In genomic region chr2:151287513-151288250, GRCh38 we compare ENCODE assay signal across 10 cellular contexts. TPM values are rescaled to one million over a fixed set of nuclear protein-coding genes. Genes with fewer than 3 reads are reported as not detected.
DNase-seq lines count a peak whose midpoint lies in the region; ATAC-seq, FAIRE-seq and TF ChIP-seq lines count a peak whose summit lies in the region.
"Had no signal": no experiment of that assay in that cellular context is flagged by ENCODE, and none has a peak within 500 bp of the region (broad histone marks: within the 10 kb centered on the region; RNA-seq: fewer than 3 reads in every experiment).

No MANE protein-coding gene starts in this region.

- H3K4me2 ChIP-seq in A549: peak overlapping the region; percentile 86
- H3K4me2 ChIP-seq in OCI-LY3 (ENCODE audit: low read length): peak overlapping the region; percentile 87

- DNase-seq in A549 (ENCODE audit: low read depth in 1 of 2, low spot score in 1 of 2): no peak
- no peak for DNase-seq in NCI-H2029 (lab: John Stamatoyannopoulos, UW)
- no peak for DNase-seq in GM19239 (ENCODE audit: insufficient read length, low spot score)
- no peak for DNase-seq in suprapubic skin (ENCODE audit: low spot score in 2 of 2)
- no peak for DNase-seq in GM19238 (ENCODE audit: insufficient read length, low spot score)
- DNase-seq: COR-L47, tibial artery had no signal

- H3K9ac ChIP-seq in OCI-LY3 (ENCODE audit: low read length): peak overlapping the region; percentile 97
- H3K9ac ChIP-seq in duodenal mucosa (ENCODE audit: low read depth in 1 of 2, low read length in 2 of 2): no peak overlapping the region

- H3K4me1 ChIP-seq in A549: peaks cover 15% of the 10 kb centered on the region; the same call in 2 of the 3 replicates
- peaks cover 32% of the 10 kb centered on the region for H3K4me1 ChIP-seq in OCI-LY3 (ENCODE audit: low read length)
- H3K4me1 ChIP-seq in duodenal mucosa (ENCODE audit: control insufficient read depth in 1 of 2, insufficient read depth in 2 of 2, low read length in 2 of 2): peaks cover 16 to 17% of the 10 kb centered on the region in 2 donors
- peaks cover 24% of the 10 kb centered on the region for H3K4me1 ChIP-seq in suprapubic skin

- ATAC-seq in A549: no peak

- POLR2A ChIA-PET in A549 (lab: Yijun Ruan, JAX): interaction anchor here (3.2 kb wide), 1 partner anchor 122 kb away, joined by 27 read pairs; the partner anchor contains the start of gene RIF1

- TF ChIP-seq POLR2A in A549 (IDR thresholded peaks at IDR 0.05; ENCODE audit: low read length) (no peak), suprapubic skin (IDR thresholded peaks at IDR 0.05) (no peak)

- no peak for TF ChIP-seq CTCF in A549 (IDR thresholded peaks at IDR 0.05)
- TF ChIP-seq CTCF in OCI-LY3 (IDR thresholded peaks at IDR 0.05; ENCODE audit: low read depth, low read length): no peak
- no peak for TF ChIP-seq CTCF in suprapubic skin (IDR thresholded peaks at IDR 0.05)

- H4K20me1 ChIP-seq in OCI-LY3 (ENCODE audit: insufficient read depth, low read length): no peaks in the 10 kb centered on the region

- no peak overlapping the region for H2AFZ ChIP-seq in OCI-LY3 (ENCODE audit: low read depth, low read length)

- H3K27me3 ChIP-seq in OCI-LY3 (ENCODE audit: low read depth, low read length): no peaks in the 10 kb centered on the region
- H3K27me3 ChIP-seq in duodenal mucosa (ENCODE audit: control insufficient read depth in 1 of 2, insufficient read depth in 2 of 2, low read length in 2 of 2): no peaks in the 10 kb centered on the region
- H3K27me3 ChIP-seq in suprapubic skin: no peaks in the 10 kb centered on the region
- H3K27me3 ChIP-seq: tibial artery had no signal

- no peak for FAIRE-seq in A549 (lab: Jason Lieb, UNC)
- no peak for FAIRE-seq in GM19239 (lab: Jason Lieb, UNC)

- H3K27ac ChIP-seq in A549 (peak overlapping the region; percentile 90 to 93), OCI-LY3 (ENCODE audit: low read length) (peak overlapping the region; percentile 93), duodenal mucosa (ENCODE audit: low read depth, low read length) (no peak overlapping the region), suprapubic skin (no peak overlapping the region)
- H3K27ac ChIP-seq: tibial artery had no signal

- no peak for TF ChIP-seq RAD21 in A549 (conservative IDR thresholded peaks at IDR 0.05 in 1 of 2, IDR thresholded peaks at IDR 0.05 in 1 of 2)

- no peak for TF ChIP-seq EP300 in A549 (IDR thresholded peaks at IDR 0.05)
- TF ChIP-seq EP300 in suprapubic skin (IDR thresholded peaks at IDR 0.05): no peak

- WGBS in A549 (ENCODE audit: missing lambda C conversion rate): 94% methylated on average over 5 of the region's 5 CpGs
- WGBS in suprapubic skin: 91% methylated on average over 5 of the region's 5 CpGs

- CTCF ChIA-PET in A549 (lab: Yijun Ruan, JAX): interaction anchor here (1.1 kb wide), 1 partner anchor 122 kb away, joined by 4 read pairs; no protein-coding TSS in a partner anchor

- no peaks in the 10 kb centered on the region for H3K9me3 ChIP-seq in A549
- H3K9me3 ChIP-seq in OCI-LY3 (ENCODE audit: insufficient read depth, low read length): no peaks in the 10 kb centered on the region
- no peaks in the 10 kb centered on the region for H3K9me3 ChIP-seq in duodenal mucosa (ENCODE audit: control insufficient read depth in 1 of 2, low read length in 2 of 2)
- H3K9me3 ChIP-seq in suprapubic skin: no peaks in the 10 kb centered on the region
- H3K9me3 ChIP-seq: tibial artery had no signal

- H3K36me3 ChIP-seq in OCI-LY3 (replicated peaks; ENCODE audit: low read depth, low read length): peaks cover 7% of the 10 kb centered on the region
- no peaks in the 10 kb centered on the region for H3K36me3 ChIP-seq in duodenal mucosa (ENCODE audit: control insufficient read depth in 1 of 2, insufficient read depth in 2 of 2, low read length in 2 of 2)
- no peaks in the 10 kb centered on the region for H3K36me3 ChIP-seq in suprapubic skin
- H3K36me3 ChIP-seq: tibial artery had no signal

- H3K79me2 ChIP-seq in OCI-LY3 (ENCODE audit: low read length): peaks cover 59% of the 10 kb centered on the region

- peak overlapping the region; percentile 60 for H3K4me3 ChIP-seq in A549
- H3K4me3 ChIP-seq in GM08714 (ENCODE audit: low read length): peak overlapping the region; percentile 89
- peak overlapping the region; percentile 92 for H3K4me3 ChIP-seq in OCI-LY3 (ENCODE audit: low read length)
- peak overlapping the region; percentile 69 to 90 for H3K4me3 ChIP-seq in duodenal mucosa (ENCODE audit: low read depth in 1 of 2, low read length in 2 of 2)
- H3K4me3 ChIP-seq in suprapubic skin: no peak overlapping the region

TF ChIP-seq in A549, 52 proteins besides CTCF, POLR2A, EP300 and RAD21:
- TF ChIP-seq CBX8 (IDR thresholded peaks at IDR 0.05) (no peak), RCOR1 (IDR thresholded peaks at IDR 0.05; ENCODE audit: low read depth, low read length) (no peak), MAX (IDR thresholded peaks at IDR 0.05) (no peak), FOXS1 (CRISPR knock-in tag; IDR thresholded peaks at IDR 0.05) (no peak), JUN (IDR thresholded peaks at IDR 0.05) (no peak), JUNB (IDR thresholded peaks at IDR 0.05) (no peak), ATOH8 (CRISPR knock-in tag; IDR thresholded peaks at IDR 0.05; ENCODE audit: low read depth) (no peak), EHMT2 (IDR thresholded peaks at IDR 0.05; ENCODE audit: low read depth) (no peak), BCL3 (IDR thresholded peaks at IDR 0.05) (no peak), NR3C1 (IDR thresholded peaks at IDR 0.05) (no peak), EHF (CRISPR knock-in tag; IDR thresholded peaks at IDR 0.05) (no peak)

RNA-seq across cellular contexts. Expression of gene NMI, which starts 1.8 kb away (rescaled TPM):
- polyA plus RNA-seq in A549 (2011; rRNA removed) (9.7 and 15.4 TPM in 2 replicates), A549 (2017; fragmentation: RNase III; extraction: RNeasy Plus Mini Kit Qiagen cat#74134 plus additional on column Dnase treatment) (15.9 to 18.0 TPM (median 16.8 TPM) in 3 replicates)
- polyA plus RNA-seq in A549 (2012; cell fraction: cytosol; rRNA removed): 2.6 TPM in 2 replicates
- 1.2 TPM in 2 replicates for polyA plus RNA-seq in A549 (2012; cell fraction: nucleus; rRNA removed)
- polyA minus RNA-seq in A549 (2011; rRNA and poly(A)+ RNA removed): 0.88 and 1.1 TPM in 2 replicates
- total RNA-seq in suprapubic skin: 10 to 100 TPM in 1 of 4 donors, 1 to 10 TPM in 3; 4.7 to 10.2 (median 8.5) TPM

RNA-seq across cellular contexts. Expression of gene RBM43, which starts 26.0 kb away (rescaled TPM):
- 7.3 and 9.3 TPM in 2 replicates for polyA plus RNA-seq in A549 (2011; rRNA removed)
- polyA plus RNA-seq in A549 (2012; cell fraction: cytosol; rRNA removed): 1.8 and 1.9 TPM in 2 replicates
- polyA plus RNA-seq in A549 (2012; cell fraction: nucleus; rRNA removed): 1.3 TPM in 2 replicates
- polyA plus RNA-seq in A549 (2017; fragmentation: RNase III; extraction: RNeasy Plus Mini Kit Qiagen cat#74134 plus additional on column Dnase treatment): 4.4 to 5.0 TPM (median 4.8 TPM) in 3 replicates
- 2.8 and 3.1 TPM in 2 replicates for polyA minus RNA-seq in A549 (2011; rRNA and poly(A)+ RNA removed)
- total RNA-seq in suprapubic skin: 1 to 10 TPM; 1.9 to 5.1 (median 4.3) TPM

Comparison
In these comparisons a context has a peak if more than half of its experiments do, and no peak if none do; other contexts are left out.
1. H3K27ac ChIP-seq: peak in A549 (2 of 2) and OCI-LY3 (single experiment); none in duodenal mucosa (single experiment) and suprapubic skin (single experiment).